8 cellular contexts compared by ENCODE assay signal in the genomic region with DNA sequence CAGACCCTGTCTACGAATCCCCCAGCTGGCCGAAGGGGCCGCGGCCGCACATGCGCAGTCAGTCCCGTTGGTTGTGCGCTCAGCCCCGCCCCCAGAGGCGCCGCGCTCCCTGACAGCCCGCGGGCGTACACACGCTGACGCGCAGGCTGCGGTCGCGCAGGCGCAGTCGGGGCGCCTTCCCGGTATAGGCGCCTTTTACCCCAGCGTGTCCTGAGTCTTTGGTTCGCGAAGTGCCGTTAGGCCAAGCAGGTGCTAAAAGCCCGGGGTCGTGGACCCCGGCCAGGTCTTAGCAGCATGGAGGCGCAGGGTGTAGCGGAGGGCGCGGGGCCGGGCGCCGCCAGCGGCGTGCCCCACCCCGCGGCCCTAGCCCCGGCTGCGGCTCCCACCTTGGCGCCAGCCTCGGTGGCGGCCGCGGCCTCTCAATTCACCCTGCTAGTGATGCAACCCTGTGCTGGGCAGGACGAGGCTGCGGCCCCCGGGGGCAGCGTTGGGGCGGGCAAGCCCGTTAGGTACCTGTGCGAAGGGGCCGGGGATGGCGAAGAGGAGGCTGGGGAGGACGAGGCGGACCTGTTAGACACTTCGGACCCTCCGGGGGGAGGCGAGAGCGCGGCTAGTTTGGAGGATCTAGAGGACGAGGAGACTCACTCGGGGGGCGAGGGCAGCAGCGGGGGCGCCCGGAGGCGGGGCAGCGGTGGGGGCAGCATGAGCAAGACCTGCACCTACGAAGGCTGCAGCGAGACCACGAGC. TPM values are rescaled to one million over a fixed set of nuclear protein-coding genes. Genes with fewer than 3 reads are reported as not detected.
DNase-seq lines count a peak whose midpoint lies in the region; ATAC-seq, FAIRE-seq and TF ChIP-seq lines count a peak whose summit lies in the region.

A gene with protein sequence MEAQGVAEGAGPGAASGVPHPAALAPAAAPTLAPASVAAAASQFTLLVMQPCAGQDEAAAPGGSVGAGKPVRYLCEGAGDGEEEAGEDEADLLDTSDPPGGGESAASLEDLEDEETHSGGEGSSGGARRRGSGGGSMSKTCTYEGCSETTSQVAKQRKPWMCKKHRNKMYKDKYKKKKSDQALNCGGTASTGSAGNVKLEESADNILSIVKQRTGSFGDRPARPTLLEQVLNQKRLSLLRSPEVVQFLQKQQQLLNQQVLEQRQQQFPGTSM (plus strand): TSS at position 159 of the 747 bp plus-strand sequence. CDS start 136 bp downstream, at position 295.

- peak within 1 kb of the TSS; percentile 90 for H2AFZ ChIP-seq in keratinocyte (ENCODE audit: control insufficient read depth, low read length)

- peaks cover 7% of the 10 kb centered on the region for H3K36me3 Mint-ChIP-seq in activated B cell treated with CpG ODN at 0.5 μM for 24 hours (ENCODE audit: low read depth)

- TF ChIP-seq CTCF in activated B cell treated with CpG ODN at 0.5 μM for 24 hours (IDR thresholded peaks at IDR 0.05) = no peak
- TF ChIP-seq CTCF in keratinocyte (optimal IDR thresholded peaks at IDR 0.05 in 1 of 3, IDR thresholded peaks at IDR 0.05 in 1 of 3, conservative IDR thresholded peaks at IDR 0.05 in 1 of 3; ENCODE audit: extremely low read depth in 1 of 3, insufficient read depth in 2 of 3, low read length in 3 of 3) = no peak

- H3K9ac ChIP-seq in keratinocyte (ENCODE audit: control insufficient read depth, extremely low read depth, insufficient read depth, low read length) = peak within 1 kb of the TSS; percentile 71

- peaks cover 2% of the 10 kb centered on the region for H3K27me3 ChIP-seq in keratinocyte (ENCODE audit: control insufficient read depth, extremely low read depth, insufficient read depth, low read length)

- H3K4me3 Mint-ChIP-seq in activated B cell treated with CpG ODN at 0.5 μM for 24 hours = peak within 1 kb of the TSS; percentile 93

- peaks cover 5% of the 10 kb centered on the region for H3K27me3 Mint-ChIP-seq in activated B cell treated with CpG ODN at 0.5 μM for 24 hours

- intact Hi-C loops in activated B cell treated with CpG ODN at 0.5 μM for 24 hours (cut with micrococcal nuclease) = loop anchor here (1.0 to 2.0 kb wide), 6 partner anchors 13 to 1530 kb away; a partner anchor contains a TSS

- H3K27ac Mint-ChIP-seq in activated B cell treated with CpG ODN at 0.5 μM for 24 hours = peak within 1 kb of the TSS; percentile 90

- peaks cover 18% of the 10 kb centered on the region for H3K79me2 ChIP-seq in keratinocyte (ENCODE audit: control insufficient read depth, insufficient read depth, low read length)

- H3K4me1 Mint-ChIP-seq in activated B cell treated with CpG ODN at 0.5 μM for 24 hours = peaks cover 44% of the 10 kb centered on the region

- no peaks in the 10 kb centered on the region for H4K20me1 ChIP-seq in keratinocyte (ENCODE audit: control insufficient read depth, extremely low read depth, insufficient read depth, low read length)

- no peaks in the 10 kb centered on the region for H3K36me3 ChIP-seq in keratinocyte (ENCODE audit: control insufficient read depth in 2 of 2, extremely low read depth in 1 of 2, insufficient read depth in 2 of 2, low read length in 2 of 2)

- H3K9me1 ChIP-seq in keratinocyte (ENCODE audit: control insufficient read depth, extremely low read depth, insufficient read depth, low read length) = no peaks in the 10 kb centered on the region

- no peaks in the 10 kb centered on the region for H3K9me3 Mint-ChIP-seq in activated B cell treated with CpG ODN at 0.5 μM for 24 hours

- peak within 1 kb of the TSS; percentile 18 for H3K27ac ChIP-seq in caudate nucleus (ENCODE audit: low read depth, low read length)
- peak within 1 kb of the TSS; percentile 49 for H3K27ac ChIP-seq in keratinocyte (ENCODE audit: control insufficient read depth, insufficient read depth, low read length)

- dilution Hi-C loops in keratinocyte (cut with MboI; ENCODE audit: extremely low pct_ligation_motif_present, low sequenced_read_pairs) = no loop called here

- H3K9me3 ChIP-seq in keratinocyte (ENCODE audit: control insufficient read depth, low read depth, low read length) = no peaks in the 10 kb centered on the region

- POLR2A ChIA-PET in activated B cell treated with CpG ODN at 0.5 μM for 24 hours (lab: Charles Lee) = interaction anchor here (0.8 to 0.9 kb wide), 2 partner anchors 13 to 181 kb away, joined by 3 to 5 read pairs; no protein-coding TSS in a partner anchor

- CTCF ChIA-PET in activated B cell treated with CpG ODN at 0.5 μM for 24 hours (lab: Charles Lee) = no interaction called here

- H3K4me2 ChIP-seq in keratinocyte (ENCODE audit: control insufficient read depth, extremely low read depth, insufficient read depth, low read depth, low read length) = peak within 1 kb of the TSS; percentile 97

- DNase-seq in AG08395 (ENCODE audit: low spot score) (peak; percentile 98), NCI-H2227 treated with DMSO at 0.1 percent for 48 hours (lab: John Stamatoyannopoulos, UW) (peak; percentile 76), activated B cell treated with CpG ODN at 0.5 μM for 24 hours (peak; percentile 93), caudate nucleus (lab: John Stamatoyannopoulos, UW) (peak in 60 of 61 donors; percentile 21 to 92 (median 79)), keratinocyte (ENCODE audit: low read depth, low spot score) (peak; percentile 11)
- peak; percentile 74 to 89 (median 80) for DNase-seq in stimulated activated CD4-positive, alpha-beta T cell treated with anti-CD3 and anti-CD28 coated beads, Interleukin-12 subunit alpha, Interleukin-12 subunit beta, amount 100 ng/mL, for 48 hours (ENCODE audit: low read depth in 2 of 3, low spot score in 1 of 3)

- peak within 1 kb of the TSS; percentile 53 to 95 (median 69) for H3K4me3 ChIP-seq in keratinocyte (ENCODE audit: control insufficient read depth in 2 of 3, extremely low read depth in 1 of 3, insufficient read depth in 2 of 3, low read depth in 1 of 3, low read length in 3 of 3)

- ATAC-seq in GM18868 (IDR thresholded peaks at IDR 0.05; ENCODE audit: unreplicated experiment) (peak; percentile 87), HG03103 (IDR thresholded peaks at IDR 0.05; ENCODE audit: low read depth, unreplicated experiment) (peak; percentile 82), activated B cell treated with CpG ODN at 0.5 μM for 24 hours (ENCODE audit: low read depth) (peak; percentile 94)

- FAIRE-seq in keratinocyte (lab: Jason Lieb, UNC) = no peak

- peaks cover 18% of the 10 kb centered on the region for H3K4me1 ChIP-seq in keratinocyte (ENCODE audit: control insufficient read depth, extremely low read depth, insufficient read depth, low read length)

RNA-seq across cellular contexts. Expression of the gene that starts here (rescaled TPM):
- total RNA-seq in activated B cell treated with CpG ODN at 0.5 μM for 24 hours = 8.8 and 9.6 TPM in 2 replicates
- 1.0 to 2.8 TPM (median 1.4 TPM) in 3 replicates for polyA plus RNA-seq in keratinocyte
- 0.64 TPM for polyA plus RNA-seq in keratinocyte (2011; ENCODE audit: low read depth)
- polyA plus RNA-seq in keratinocyte (2011; cell fraction: cytosol; rRNA removed) = 0.87 and 1.5 TPM in 2 replicates
- polyA plus RNA-seq in keratinocyte (2011; cell fraction: nucleus; rRNA removed) = 2.9 and 3.3 TPM in 2 replicates
- polyA plus RNA-seq in keratinocyte (2012; ENCODE audit: low replicate concordance) = 1.1 and 1.4 TPM in 2 replicates
- polyA minus RNA-seq in keratinocyte = 0.29 to 0.49 TPM (median 0.43 TPM) in 3 replicates
- 0.77 TPM for polyA minus RNA-seq in keratinocyte (2011; cell fraction: cytosol; rRNA and poly(A)+ RNA removed)
- polyA minus RNA-seq in keratinocyte (2011; cell fraction: nucleus; rRNA and poly(A)+ RNA removed) = 0.21 and 0.54 TPM in 2 replicates

Comparison
In these comparisons a context has a peak if more than half of its experiments do, and no peak if none do; other contexts are left out.
1. Peak in every context shown above with its lines: DNase-seq, ATAC-seq, H3K4me3 ChIP-seq and H3K27ac ChIP-seq.
2. DNase-seq: peak in every context shown above with its lines; median percentile 98 in AG08395; 93 in activated B cell treated with CpG ODN at 0.5 μM for 24 hours; 80 in stimulated activated CD4-positive, alpha-beta T cell treated with anti-CD3 and anti-CD28 coated beads, Interleukin-12 subunit alpha, Interleukin-12 subunit beta, amount 100 ng/mL, for 48 hours; 79 in caudate nucleus; 76 in NCI-H2227 treated with DMSO at 0.1 percent for 48 hours; 11 in keratinocyte.